Comparison of ENCODE assay signal across 8 cellular contexts in the genomic region with DNA sequence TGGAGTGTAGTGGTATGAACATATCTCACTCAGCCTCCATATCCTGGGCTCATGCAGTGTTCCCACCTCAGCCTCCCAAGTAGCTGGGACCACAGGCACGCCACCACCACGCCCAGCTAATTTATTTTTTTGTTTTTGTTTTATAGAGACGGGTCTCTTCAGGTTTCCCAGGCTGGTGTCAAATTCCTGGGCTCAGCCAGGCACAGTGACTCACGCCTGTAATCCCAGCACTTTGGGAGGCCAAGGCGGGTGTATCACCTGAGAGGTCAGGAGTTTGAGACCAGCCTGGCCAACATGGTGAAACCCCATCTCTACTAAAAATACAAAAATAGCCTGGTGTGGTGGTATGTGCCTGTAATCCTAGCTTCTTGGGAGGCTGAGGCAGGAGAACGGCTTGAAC. TPM values are rescaled to one million over a fixed set of nuclear protein-coding genes. Genes with fewer than 3 reads are reported as not detected.
DNase-seq lines count a peak whose midpoint lies in the region; ATAC-seq, FAIRE-seq and TF ChIP-seq lines count a peak whose summit lies in the region.
"Not testable (repeated sequence)": the region's sequence is repeated elsewhere in the genome, so short reads cannot be mapped to it uniquely, and the experiment has no call there.

No MANE protein-coding gene starts in this region.

- not testable (repeated sequence) for H2BK120ac ChIP-seq in IMR-90 (ENCODE audit: low read depth, low read length)

- not testable (repeated sequence) for H3K4me2 ChIP-seq in IMR-90 (ENCODE audit: low read depth, low read length); GM12878 (ENCODE audit: control insufficient read depth, insufficient read depth)

- not testable (repeated sequence) for H3K9ac ChIP-seq in IMR-90 (ENCODE audit: low read depth, low read length); GM12878 (ENCODE audit: control insufficient read depth, insufficient read depth, low read length)

- not testable (repeated sequence) for H3K4me3 ChIP-seq in HEK293 (ENCODE audit: low read depth, low read length); IMR-90 (ENCODE audit: insufficient read depth, low read depth, low read length); GM12878; vagina

- CTCF ChIA-PET in HEK293 (lab: Yijun Ruan, JAX) = interaction anchor here (0.8 to 1.1 kb wide), 3 partner anchors 27 to 73 kb away, joined by 3 to 4 read pairs (median 3); partner anchors contain the start of gene CDC73
- CTCF ChIA-PET in IMR-90 (lab: Yijun Ruan, JAX) = not testable (repeated sequence)
- CTCF ChIA-PET in RWPE1 (lab: Yijun Ruan, JAX) = interaction anchor here (0.6 kb wide), 2 partner anchors 51 to 253 kb away, joined by 3 read pairs; no protein-coding TSS in a partner anchor
- CTCF ChIA-PET in GM12878 (lab: Yijun Ruan, JAX) = interaction anchor here (0.9 to 1.5 kb wide), 6 partner anchors 10 to 538 kb away, joined by 3 to 4 read pairs (median 3); partner anchors contain the start of gene UCHL5
- CTCF ChIA-PET in MCF 10A (lab: Yijun Ruan, JAX) = interaction anchor here (0.6 to 1.0 kb wide), 3 partner anchors 104 to 351 kb away, joined by 3 to 5 read pairs (median 3); no protein-coding TSS in a partner anchor

- H2AK9ac ChIP-seq in IMR-90 (replicated peaks; ENCODE audit: low read depth, low read length, poor library complexity) = not testable (repeated sequence)

- not testable (repeated sequence) for H4K91ac ChIP-seq in IMR-90 (ENCODE audit: insufficient read depth, low read depth, low read length)

- peaks cover 43% of the 10 kb centered on the region for H3K36me3 Mint-ChIP-seq in MCF 10A (ENCODE audit: insufficient read depth, unreplicated experiment)

- H3K18ac ChIP-seq in IMR-90 (ENCODE audit: low read depth, low read length) = not testable (repeated sequence)

- H4K8ac ChIP-seq in IMR-90 (ENCODE audit: low read depth in 2 of 2, low read length in 2 of 2) = not testable (repeated sequence)

- WGBS in IMR-90 (ENCODE audit: extremely low coverage in 2 of 2, insufficient read length in 1 of 2), 2 experiments = no CpG with 5 or more reads among the region's 6 CpGs
- 83% methylated on average over 6 of the region's 6 CpGs for WGBS in GM12878 (ENCODE audit: insufficient coverage, insufficient replicate concordance, low lambda C conversion rate, missing lambda C conversion rate)

- not testable (repeated sequence) for H4K20me1 ChIP-seq in IMR-90 (ENCODE audit: insufficient read depth, low read length); GM12878 (ENCODE audit: control insufficient read depth, insufficient read depth)

- H3K9me3 ChIP-seq in HEK293 (ENCODE audit: control insufficient read depth, insufficient read depth, low read depth, low read length); IMR-90 (ENCODE audit: control insufficient read depth, insufficient read depth, low read length); GM12878 (replicated peaks; ENCODE audit: control insufficient read depth, insufficient read depth, low read length); vagina: not testable (repeated sequence)

- not testable (repeated sequence) for H3K27ac Mint-ChIP-seq in MCF 10A (ENCODE audit: low read depth, unreplicated experiment)

- not testable (repeated sequence) for TF ChIP-seq RAD21 in IMR-90 (IDR thresholded peaks at IDR 0.05; ENCODE audit: low read length); GM12878 (IDR thresholded peaks at IDR 0.05; ENCODE audit: insufficient read depth, low read depth, low read length)

- TF ChIP-seq POLR2A in IMR-90 (IDR thresholded peaks at IDR 0.05; ENCODE audit: low read depth, low read length); GM12878 (IDR thresholded peaks at IDR 0.05; ENCODE audit: low read depth, low read length); vagina (IDR thresholded peaks at IDR 0.05): not testable (repeated sequence)

- not testable (repeated sequence) for TF ChIP-seq CTCF in HEK293 (tag by site-specific recombination; IDR thresholded peaks at IDR 0.05); IMR-90 (conservative IDR thresholded peaks at IDR 0.05; ENCODE audit: low read depth, low read length); RWPE1 (conservative IDR thresholded peaks at IDR 0.05; ENCODE audit: low read depth); GM12878 (IDR thresholded peaks at IDR 0.05 in 2 of 3, conservative IDR thresholded peaks at IDR 0.05 in 1 of 3; ENCODE audit: control insufficient read depth in 2 of 3, extremely low read depth in 1 of 3, insufficient read depth in 1 of 3, low read depth in 3 of 3, low read length in 3 of 3); MCF 10A (IDR thresholded peaks at IDR 0.05; ENCODE audit: unreplicated experiment); foreskin keratinocyte (conservative IDR thresholded peaks at IDR 0.05); vagina (IDR thresholded peaks at IDR 0.05)

- H3K4me1 Mint-ChIP-seq in MCF 10A (ENCODE audit: insufficient read depth, unreplicated experiment) = peaks cover 17% of the 10 kb centered on the region

- not testable (repeated sequence) for ATAC-seq in IMR-90 (ENCODE audit: low read depth)
- ATAC-seq in GM12878 (0 out of 3 replicates have a peak, but pooled peaks have one; percentile 20), foreskin keratinocyte (peak; percentile 41)

- not testable (repeated sequence) for H3K9me3 Mint-ChIP-seq in MCF 10A (ENCODE audit: unreplicated experiment)

- intact Hi-C loops in IMR-90 (cut with micrococcal nuclease); GM12878 (cut with micrococcal nuclease; ENCODE audit: unreplicated experiment); MCF 10A (cut with micrococcal nuclease); vagina (cut with DNase I): not testable (repeated sequence)

- not testable (repeated sequence) for H3K27ac ChIP-seq in HEK293 (ENCODE audit: extremely low read depth, low read depth, low read length); GM12878 (ENCODE audit: control insufficient read depth, insufficient read depth); foreskin keratinocyte
- H3K27ac ChIP-seq in IMR-90 (ENCODE audit: insufficient read depth, low read length) = peak overlapping the region; percentile 52; the same call in 1 of the 2 replicates
- H3K27ac ChIP-seq in RWPE1 = peak overlapping the region; percentile 50
- peak overlapping the region; percentile 47 for H3K27ac ChIP-seq in vagina

- POLR2A ChIA-PET in HEK293 (lab: Yijun Ruan, JAX) = interaction anchor here (0.6 to 1.5 kb wide), 2 partner anchors 10 to 21 kb away, joined by 3 to 7 read pairs; partner anchors contain the start of genes RO60 and UCHL5
- POLR2A ChIA-PET in IMR-90 (lab: Charles Lee; ENCODE audit: unreplicated experiment); RWPE1 (lab: Yijun Ruan, JAX; ENCODE audit: low non-redundant PET); GM12878 (lab: Charles Lee): not testable (repeated sequence)
- POLR2A ChIA-PET in MCF 10A (lab: Yijun Ruan, JAX) = interaction anchor here (0.8 to 4.9 kb wide), 3 partner anchors 10 to 116 kb away, joined by 3 to 49 read pairs (median 3); partner anchors contain the start of genes RO60 and UCHL5

- H3K23ac ChIP-seq in IMR-90 (ENCODE audit: low read depth, low read length) = not testable (repeated sequence)

- not testable (repeated sequence) for H2BK5ac ChIP-seq in IMR-90 (ENCODE audit: low read depth, low read length, poor library complexity, severe bottlenecking)

- not testable (repeated sequence) for H3K27me3 ChIP-seq in IMR-90 (ENCODE audit: control insufficient read depth, insufficient read depth, low read length); GM12878 (replicated peaks in 1 of 2; ENCODE audit: control insufficient read depth in 2 of 2, insufficient read depth in 2 of 2, low read length in 1 of 2); foreskin keratinocyte; vagina

- H3K4ac ChIP-seq in IMR-90 (ENCODE audit: low read depth, low read length) = not testable (repeated sequence)

- H2AFZ ChIP-seq in IMR-90 (replicated peaks; ENCODE audit: low read length, poor library complexity); GM12878 (ENCODE audit: control insufficient read depth, low read depth, low read length): not testable (repeated sequence)

- H3K79me2 ChIP-seq in GM12878 (ENCODE audit: control insufficient read depth, insufficient read depth, low read length) = peaks cover 23% of the 10 kb centered on the region

- not testable (repeated sequence) for H2BK15ac ChIP-seq in IMR-90 (ENCODE audit: low read depth, low read length)

- in situ Hi-C loops in IMR-90 (cut with MboI; ENCODE audit: low sequenced_read_pairs); GM12878 (cut with MboI): not testable (repeated sequence)

- not testable (repeated sequence) for H3K27me3 Mint-ChIP-seq in MCF 10A (ENCODE audit: insufficient read depth, unreplicated experiment)

- dilution Hi-C loops in IMR-90 (cut with HindIII; ENCODE audit: low sequenced_read_pairs, unreplicated experiment) = not testable (repeated sequence)

- H4K5ac ChIP-seq in IMR-90 (ENCODE audit: low read depth, low read length) = not testable (repeated sequence)

- not testable (repeated sequence) for H3K4me1 ChIP-seq in HEK293 (ENCODE audit: control insufficient read depth, insufficient read depth, low read length); IMR-90 (ENCODE audit: control insufficient read depth, insufficient read depth, low read length); GM12878 (ENCODE audit: control insufficient read depth, insufficient read depth, low read length); foreskin keratinocyte; vagina

- TF ChIP-seq EP300 in GM12878 (IDR thresholded peaks at IDR 0.05; ENCODE audit: borderline replicate concordance in 1 of 2, control insufficient read depth in 1 of 2, low read depth in 2 of 2, low read length in 2 of 2) = not testable (repeated sequence)

- peaks cover 11 to 29% of the 10 kb centered on the region in 2 experiments; a peak in 3 of 4 replicates for H3K79me1 ChIP-seq in IMR-90 (ENCODE audit: low read depth in 1 of 2, low read length in 2 of 2)

- H3K4me3 Mint-ChIP-seq in MCF 10A (ENCODE audit: unreplicated experiment) = not testable (repeated sequence)

- not testable (repeated sequence) for FAIRE-seq in GM12878 (lab: Jason Lieb, UNC)

- not testable (repeated sequence) for H3K14ac ChIP-seq in IMR-90 (replicated peaks; ENCODE audit: low read depth, low read length)

- H3K36me3 ChIP-seq in HEK293 (ENCODE audit: control insufficient read depth in 2 of 2, insufficient read depth in 1 of 2, low read length in 2 of 2) = peaks cover 25 to 64% of the 10 kb centered on the region in 2 experiments; a peak in 2 of 3 replicates
- peaks cover 16% of the 10 kb centered on the region for H3K36me3 ChIP-seq in IMR-90 (ENCODE audit: control insufficient read depth, insufficient read depth, low read length)
- peaks cover 1 to 17% of the 10 kb centered on the region in 2 experiments; a peak in 3 of 4 replicates for H3K36me3 ChIP-seq in GM12878 (ENCODE audit: control insufficient read depth in 2 of 2, insufficient read depth in 2 of 2, low read length in 1 of 2)
- peaks cover 0 to 20% of the 10 kb centered on the region in 2 donors for H3K36me3 ChIP-seq in vagina

- not testable (repeated sequence) for H3K9me1 ChIP-seq in IMR-90 (ENCODE audit: insufficient read depth, low read length)

- BruUV-seq in IMR-90 (replicated peaks; lab: Mats Ljungman, UMichigan); GM12878 (replicated peaks; lab: Mats Ljungman, UMichigan); MCF 10A (replicated peaks; lab: Mats Ljungman, UMichigan): not testable (repeated sequence)

- peak; percentile 23 for DNase-seq in Daoy (ENCODE audit: low read depth)
- not testable (repeated sequence) for DNase-seq in IMR-90; RWPE1 (ENCODE audit: low spot score); GM12878 (ENCODE audit: low read depth, low spot score); vagina (ENCODE audit: extremely low spot score in 2 of 2)
- DNase-seq in MCF 10A (ENCODE audit: unreplicated experiment) = peak; percentile 34
- peak in 1 of 2 donors; percentile 11 for DNase-seq in foreskin keratinocyte

- SMC1A ChIA-PET in GM12878 (lab: Charles Lee; ENCODE audit: uncharacterized antibody, unreplicated experiment) = interaction anchor here (1.3 to 2.4 kb wide), 2 partner anchors 9 to 27 kb away, joined by 3 to 11 read pairs; partner anchors contain the start of genes RO60 and UCHL5

- RAD21 ChIA-PET in GM12878 (lab: Charles Lee; ENCODE audit: unreplicated experiment) = interaction anchor here (1.0 to 3.0 kb wide), 2 partner anchors 10 to 17 kb away, joined by 3 to 8 read pairs; partner anchors contain the start of gene UCHL5

- H3K56ac ChIP-seq in IMR-90 (ENCODE audit: extremely low read depth, insufficient read depth, low read length) = not testable (repeated sequence)

- H2AK5ac ChIP-seq in IMR-90 (ENCODE audit: low read depth, low read length) = not testable (repeated sequence)

- not testable (repeated sequence) for H2BK20ac ChIP-seq in IMR-90 (ENCODE audit: low read depth, low read length)

RNA-seq across cellular contexts. Expression of gene UCHL5, which starts 10.2 kb away (rescaled TPM):
- 43.5 and 50.2 TPM in 2 replicates for total RNA-seq in Daoy (2014; rRNA removed; shearing (Covaris generic))
- total RNA-seq in IMR-90 (2012; rRNA removed) = 12.9 and 25.8 TPM in 2 replicates
- polyA plus RNA-seq in IMR-90 (2012; rRNA removed) = 15.7 and 18.4 TPM in 2 replicates
- 3.5 and 9.1 TPM in 2 replicates for polyA plus RNA-seq in IMR-90 (2012; cell fraction: cytosol; rRNA removed)
- polyA plus RNA-seq in IMR-90 (2012; cell fraction: nucleus; rRNA removed; ENCODE audit: low replicate concordance) = 8.0 and 9.8 TPM in 2 replicates
- 81.5 and 104 TPM in 2 replicates for total RNA-seq in GM12878 (2013; cell fraction: nucleolus; rRNA removed)
- 30.1 and 34.8 TPM in 2 replicates for total RNA-seq in GM12878 (2014; rRNA removed)
- 56.0 and 57.2 TPM in 2 replicates for total RNA-seq in GM12878 (2014; rRNA removed; fragmentation: Illumina TruSeq; extraction: Trizol)
- 62.0 and 64.1 TPM in 2 replicates for total RNA-seq in GM12878 (2021)
- 22.5 TPM for polyA plus RNA-seq in GM12878 (2011; ENCODE audit: low read depth)
- 55.4 and 81.9 TPM in 2 replicates for polyA plus RNA-seq in GM12878 (2011; rRNA removed)
- 14.1 and 14.5 TPM in 2 replicates for polyA plus RNA-seq in GM12878 (2011; cell fraction: cytosol; rRNA removed)
- polyA plus RNA-seq in GM12878 (2011; cell fraction: nucleus; rRNA removed) = 19.6 and 23.3 TPM in 2 replicates
- polyA plus RNA-seq in GM12878 (2012) = 36.2 and 44.4 TPM in 2 replicates
- polyA plus RNA-seq in GM12878 (2014; fragmentation: Illumina TruSeq; extraction: Trizol) = 98.1 and 109 TPM in 2 replicates
- polyA plus RNA-seq in GM12878 (2014; fragmentation: Nextera tagmentation; extraction: Ambion mirVana) = 10 to 100 TPM; 36.5 to 45.6 TPM
- polyA plus RNA-seq in GM12878 (2014; rRNA removed) = 64.0 and 66.3 TPM in 2 replicates
- 100 to 1,000 TPM; 169 to 179 TPM for polyA plus RNA-seq in GM12878 (2016; fragmentation: Nextera tagmentation; extraction: Ambion mirVana)
- 26.2 and 33.0 TPM in 2 replicates for polyA minus RNA-seq in GM12878 (2011; rRNA and poly(A)+ RNA removed)
- 13.7 and 13.9 TPM in 2 replicates for polyA minus RNA-seq in GM12878 (2011; cell fraction: cytosol; rRNA and poly(A)+ RNA removed)
- polyA minus RNA-seq in GM12878 (2011; cell fraction: nucleus; rRNA and poly(A)+ RNA removed) = 27.6 and 32.0 TPM in 2 replicates
- total RNA-seq in MCF 10A (2022) = 79.2 and 94.4 TPM in 2 replicates
- 48.9 and 61.4 TPM in 2 replicates for total RNA-seq in foreskin keratinocyte
- polyA plus RNA-seq in foreskin keratinocyte = 26.5 and 36.7 TPM in 2 replicates
- 17.4 TPM for total RNA-seq in vagina

RNA-seq across cellular contexts. Expression of gene RO60, which starts 10.5 kb away (rescaled TPM):
- 74.5 and 85.1 TPM in 2 replicates for total RNA-seq in Daoy (2014; rRNA removed; shearing (Covaris generic))
- total RNA-seq in IMR-90 (2012; rRNA removed) = 161 and 184 TPM in 2 replicates
- 9.6 and 10.9 TPM in 2 replicates for polyA plus RNA-seq in IMR-90 (2012; rRNA removed)
- 3.3 and 5.7 TPM in 2 replicates for polyA plus RNA-seq in IMR-90 (2012; cell fraction: cytosol; rRNA removed)
- 6.4 and 10.0 TPM in 2 replicates for polyA plus RNA-seq in IMR-90 (2012; cell fraction: nucleus; rRNA removed; ENCODE audit: low replicate concordance)
- 121 and 132 TPM in 2 replicates for total RNA-seq in GM12878 (2013; cell fraction: nucleolus; rRNA removed)
- 93.9 and 111 TPM in 2 replicates for total RNA-seq in GM12878 (2014; rRNA removed)
- 88.1 and 94.9 TPM in 2 replicates for total RNA-seq in GM12878 (2014; rRNA removed; fragmentation: Illumina TruSeq; extraction: Trizol)
- 65.5 and 72.4 TPM in 2 replicates for total RNA-seq in GM12878 (2021)
- polyA plus RNA-seq in GM12878 (2011; ENCODE audit: low read depth) = 7.8 TPM
- polyA plus RNA-seq in GM12878 (2011; rRNA removed) = 34.7 and 46.1 TPM in 2 replicates
- 15.3 and 21.1 TPM in 2 replicates for polyA plus RNA-seq in GM12878 (2011; cell fraction: cytosol; rRNA removed)
- polyA plus RNA-seq in GM12878 (2011; cell fraction: nucleus; rRNA removed) = 18.9 and 20.4 TPM in 2 replicates
- 17.1 and 26.4 TPM in 2 replicates for polyA plus RNA-seq in GM12878 (2012)
- 21.7 and 26.4 TPM in 2 replicates for polyA plus RNA-seq in GM12878 (2014; fragmentation: Illumina TruSeq; extraction: Trizol)
- 100 to 1,000 TPM in 1 of 2 experiments, 10 to 100 TPM in 1; 25.4 to 103 TPM for polyA plus RNA-seq in GM12878 (2014; fragmentation: Nextera tagmentation; extraction: Ambion mirVana)
- 21.1 and 28.3 TPM in 2 replicates for polyA plus RNA-seq in GM12878 (2014; rRNA removed)
- 100 to 1,000 TPM; 121 to 143 TPM for polyA plus RNA-seq in GM12878 (2016; fragmentation: Nextera tagmentation; extraction: Ambion mirVana)
- 128 and 140 TPM in 2 replicates for polyA minus RNA-seq in GM12878 (2011; rRNA and poly(A)+ RNA removed)
- 50.5 and 57.3 TPM in 2 replicates for polyA minus RNA-seq in GM12878 (2011; cell fraction: cytosol; rRNA and poly(A)+ RNA removed)
- 40.3 and 61.2 TPM in 2 replicates for polyA minus RNA-seq in GM12878 (2011; cell fraction: nucleus; rRNA and poly(A)+ RNA removed)
- 128 and 135 TPM in 2 replicates for total RNA-seq in MCF 10A (2022)
- 57.9 and 68.3 TPM in 2 replicates for total RNA-seq in foreskin keratinocyte
- polyA plus RNA-seq in foreskin keratinocyte = 4.1 and 4.2 TPM in 2 replicates
- 79.8 TPM for total RNA-seq in vagina

RNA-seq across cellular contexts. Expression of gene GLRX2, which starts 56.3 kb away (rescaled TPM):
- 33.9 and 40.3 TPM in 2 replicates for total RNA-seq in Daoy (2014; rRNA removed; shearing (Covaris generic))
- 2.0 and 12.8 TPM in 2 replicates for total RNA-seq in IMR-90 (2012; rRNA removed)
- polyA plus RNA-seq in IMR-90 (2012; rRNA removed) = 13.7 and 15.9 TPM in 2 replicates
- polyA plus RNA-seq in IMR-90 (2012; cell fraction: cytosol; rRNA removed) = 3.4 and 3.8 TPM in 2 replicates
- polyA plus RNA-seq in IMR-90 (2012; cell fraction: nucleus; rRNA removed; ENCODE audit: low replicate concordance) = 0.87 and 4.0 TPM in 2 replicates
- 4.8 and 6.3 TPM in 2 replicates for total RNA-seq in GM12878 (2013; cell fraction: nucleolus; rRNA removed)
- total RNA-seq in GM12878 (2014; rRNA removed) = 18.0 and 21.2 TPM in 2 replicates
- 15.2 and 16.5 TPM in 2 replicates for total RNA-seq in GM12878 (2014; rRNA removed; fragmentation: Illumina TruSeq; extraction: Trizol)
- total RNA-seq in GM12878 (2021) = 19.7 and 21.4 TPM in 2 replicates
- polyA plus RNA-seq in GM12878 (2011; ENCODE audit: low read depth) = 12.0 TPM
- 16.7 and 33.4 TPM in 2 replicates for polyA plus RNA-seq in GM12878 (2011; rRNA removed)
- 6.4 and 8.3 TPM in 2 replicates for polyA plus RNA-seq in GM12878 (2011; cell fraction: cytosol; rRNA removed)
- 5.2 and 6.2 TPM in 2 replicates for polyA plus RNA-seq in GM12878 (2011; cell fraction: nucleus; rRNA removed)
- polyA plus RNA-seq in GM12878 (2012) = 12.4 and 12.6 TPM in 2 replicates
- polyA plus RNA-seq in GM12878 (2014; fragmentation: Illumina TruSeq; extraction: Trizol) = 15.5 and 19.5 TPM in 2 replicates
- polyA plus RNA-seq in GM12878 (2014; fragmentation: Nextera tagmentation; extraction: Ambion mirVana) = 1 to 10 TPM; 5.5 to 7.8 TPM
- polyA plus RNA-seq in GM12878 (2014; rRNA removed) = 14.2 and 20.0 TPM in 2 replicates
- polyA plus RNA-seq in GM12878 (2016; fragmentation: Nextera tagmentation; extraction: Ambion mirVana) = 10 to 100 TPM; 59.9 to 67.6 TPM
- polyA minus RNA-seq in GM12878 (2011; rRNA and poly(A)+ RNA removed) = 1.2 and 2.8 TPM in 2 replicates
- polyA minus RNA-seq in GM12878 (2011; cell fraction: cytosol; rRNA and poly(A)+ RNA removed) = 1.9 and 2.0 TPM in 2 replicates
- 1.6 and 3.3 TPM in 2 replicates for polyA minus RNA-seq in GM12878 (2011; cell fraction: nucleus; rRNA and poly(A)+ RNA removed)
- total RNA-seq in MCF 10A (2022) = 59.8 and 74.2 TPM in 2 replicates
- 25.6 and 27.5 TPM in 2 replicates for total RNA-seq in foreskin keratinocyte
- polyA plus RNA-seq in foreskin keratinocyte = 32.3 and 34.3 TPM in 2 replicates
- 2.7 TPM for total RNA-seq in vagina
